In genomic region chr17:3755335-3756030, GRCh38 we compare ENCODE assay signal across 8 cellular contexts. TPM values are rescaled to one million over a fixed set of nuclear protein-coding genes. Genes with fewer than 3 reads are reported as not detected.
DNase-seq lines count a peak whose midpoint lies in the region; ATAC-seq, FAIRE-seq and TF ChIP-seq lines count a peak whose summit lies in the region.

No MANE protein-coding gene starts in this region.

- peak overlapping the region; percentile 74 for H3K27ac Mint-ChIP-seq in Calu3 (ENCODE audit: unreplicated experiment)
- peak overlapping the region in 1 of 2 donors; percentile 86 for H3K27ac Mint-ChIP-seq in effector memory CD8-positive, alpha-beta T cell

- no peak for TF ChIP-seq CTCF in Calu3 (IDR thresholded peaks at IDR 0.05; ENCODE audit: unreplicated experiment)
- TF ChIP-seq CTCF in LNCaP clone FGC (IDR thresholded peaks at IDR 0.05; ENCODE audit: control insufficient read depth, extremely low read depth, insufficient read depth), result no peak
- TF ChIP-seq CTCF in neutrophil (IDR thresholded peaks at IDR 0.05), result no peak

- intact Hi-C loops in Calu3 (cut with micrococcal nuclease; ENCODE audit: unreplicated experiment), result no loop called here

- BruUV-seq in Calu3 (replicated peaks; lab: Mats Ljungman, UMichigan), result TSS peak; percentile 93

- peaks cover 12% of the 10 kb centered on the region for H3K27me3 Mint-ChIP-seq in Calu3 (ENCODE audit: unreplicated experiment)
- no peaks in the 10 kb centered on the region for H3K27me3 Mint-ChIP-seq in effector memory CD8-positive, alpha-beta T cell

- H3K4me3 Mint-ChIP-seq in Calu3 (ENCODE audit: low read depth, unreplicated experiment), result peak overlapping the region; percentile 76
- peak overlapping the region; percentile 26 to 59 for H3K4me3 Mint-ChIP-seq in effector memory CD8-positive, alpha-beta T cell

- no peaks in the 10 kb centered on the region for H3K9me3 Mint-ChIP-seq in Calu3 (ENCODE audit: low read depth, unreplicated experiment)
- H3K9me3 Mint-ChIP-seq in effector memory CD8-positive, alpha-beta T cell, result no peaks in the 10 kb centered on the region

- H3K36me3 Mint-ChIP-seq in Calu3 (ENCODE audit: insufficient read depth, unreplicated experiment), result peaks cover 11% of the 10 kb centered on the region
- peaks cover 5% of the 10 kb centered on the region for H3K36me3 Mint-ChIP-seq in effector memory CD8-positive, alpha-beta T cell (ENCODE audit: insufficient read depth)

- H3K27me3 ChIP-seq in neutrophil, result no peaks in the 10 kb centered on the region

- H3K4me3 ChIP-seq in LNCaP clone FGC (ENCODE audit: low read depth, low read length), result peak overlapping the region; percentile 74
- peak overlapping the region; percentile 70 to 71 for H3K4me3 ChIP-seq in neutrophil (ENCODE audit: low read depth in 1 of 2, low read length in 1 of 2)

- H3K4me1 Mint-ChIP-seq in Calu3 (ENCODE audit: low read depth, unreplicated experiment), result no peaks in the 10 kb centered on the region
- peaks cover 8 to 24% of the 10 kb centered on the region in 2 donors for H3K4me1 Mint-ChIP-seq in effector memory CD8-positive, alpha-beta T cell (ENCODE audit: low read depth in 2 of 2)

- ATAC-seq in effector memory CD8-positive, alpha-beta T cell (replicated peaks), result no peak
- ATAC-seq in HG02973 (IDR thresholded peaks at IDR 0.05; ENCODE audit: unreplicated experiment), result no peak

- peaks cover 14% of the 10 kb centered on the region in 2 experiments for H3K4me1 ChIP-seq in neutrophil (ENCODE audit: control insufficient read depth in 1 of 2, insufficient read depth in 1 of 2, low read depth in 1 of 2, low read length in 1 of 2)

- DNase-seq in Calu3 (no peak), LNCaP clone FGC (ENCODE audit: low read depth) (no peak), NCI-H2196 (lab: John Stamatoyannopoulos, UW; ENCODE audit: unreplicated experiment) (no peak), HTR-8/SVneo (ENCODE audit: insufficient read length, low spot score) (no peak), NCI-H524 treated with DMSO at 0.1 percent for 48 hours (lab: John Stamatoyannopoulos, UW) (no peak)
- no peak for DNase-seq in effector memory CD8-positive, alpha-beta T cell

- FAIRE-seq in HTR-8/SVneo (lab: Jason Lieb, UNC), result no peak

- H3K27ac ChIP-seq in neutrophil, result peak overlapping the region; percentile 76

- H3K36me3 ChIP-seq in neutrophil, result no peaks in the 10 kb centered on the region

- CTCF ChIA-PET in Calu3 (lab: Charles Lee), result interaction anchor here (0.6 to 1.6 kb wide), 9 partner anchors 16 to 931 kb away, joined by 3 to 9 read pairs (median 4); partner anchors contain the start of gene HASPIN

- no peaks in the 10 kb centered on the region for H3K9me3 ChIP-seq in neutrophil

RNA-seq across cellular contexts. Expression of gene HASPIN, which starts 31.8 kb away (rescaled TPM):
- 11.8 and 13.4 TPM in 2 replicates for total RNA-seq in Calu3 (2022)

RNA-seq across cellular contexts. Expression of gene ITGAE, which starts 45.5 kb away (rescaled TPM):
- 8.4 and 14.7 TPM in 2 replicates for total RNA-seq in Calu3 (2022)

RNA-seq across cellular contexts. Expression of gene P2RX5, which starts 59.5 kb away (rescaled TPM):
- total RNA-seq in Calu3 (2022), result 11.1 and 11.6 TPM in 2 replicates
